ENCODE assay signal across 8 cellular contexts in genomic region chr15:45187894-45188830, GRCh38.
DNase-seq lines count a peak whose midpoint lies in the region; ATAC-seq lines count a peak whose summit lies in the region.

SHF (minus strand) TSS chr15:45187966; CDS start chr15:45187951, 15 bp downstream.

- H3K36me3 ChIP-seq in muscle layer of duodenum (ENCODE audit: control insufficient read depth in 1 of 2, insufficient read depth in 2 of 2, low read length in 2 of 2), result no peaks in the 10 kb centered on the region

- H3K4me1 ChIP-seq in muscle layer of duodenum (ENCODE audit: control insufficient read depth in 1 of 2, insufficient read depth in 2 of 2, low read length in 2 of 2), result peaks cover 0 to 6% of the 10 kb centered on the region in 2 donors

- H3K9me3 ChIP-seq in muscle layer of duodenum (ENCODE audit: control insufficient read depth in 1 of 2, low read length in 2 of 2), result no peaks in the 10 kb centered on the region

- no peaks in the 10 kb centered on the region for H3K27me3 Mint-ChIP-seq in stimulated activated memory B cell treated with anti-CD40 and anti-IgM and Interleukin-4, amounts not matched to agents 10 μg/mL and 1 μg/mL and 100 μg/mL, for 72 hours

- ATAC-seq in GM21723 (IDR thresholded peaks at IDR 0.05; ENCODE audit: unreplicated experiment), result peak; percentile 52
- ATAC-seq in stimulated activated memory B cell treated with anti-CD40 and anti-IgM and Interleukin-4, amounts not matched to agents 10 μg/mL and 1 μg/mL and 100 μg/mL, for 72 hours, result peak; percentile 83

- H3K27ac Mint-ChIP-seq in stimulated activated memory B cell treated with anti-CD40 and anti-IgM and Interleukin-4, amounts not matched to agents 10 μg/mL and 1 μg/mL and 100 μg/mL, for 72 hours, result peak within 1 kb of the TSS; percentile 83

- DNase-seq in ACHN (peak; percentile 49), NCI-H526 treated with DMSO at 0.1 percent for 48 hours (lab: John Stamatoyannopoulos, UW) (peak; percentile 41), epidermal melanocyte (ENCODE audit: insufficient read length, low spot score) (peak; percentile 48), AML-193 (lab: John Stamatoyannopoulos, UW) (no peak)
- DNase-seq in activated CD8-positive, alpha-beta memory T cell treated with anti-CD3 and anti-CD28 coated beads, Interleukin-2, amount 50 U/mL, for 4 hours, result peak; percentile 78

- no peaks in the 10 kb centered on the region for H3K9me3 Mint-ChIP-seq in stimulated activated memory B cell treated with anti-CD40 and anti-IgM and Interleukin-4, amounts not matched to agents 10 μg/mL and 1 μg/mL and 100 μg/mL, for 72 hours

- in situ Hi-C loops in ACHN (cut with HindIII; ENCODE audit: low pct_ligation_motif_present, low pct_unique_long_range_greater_than_20kb, low sequenced_read_pairs), result no loop called here

- H3K4me3 Mint-ChIP-seq in stimulated activated memory B cell treated with anti-CD40 and anti-IgM and Interleukin-4, amounts not matched to agents 10 μg/mL and 1 μg/mL and 100 μg/mL, for 72 hours, result peak within 1 kb of the TSS; percentile 84

- H3K4me1 Mint-ChIP-seq in stimulated activated memory B cell treated with anti-CD40 and anti-IgM and Interleukin-4, amounts not matched to agents 10 μg/mL and 1 μg/mL and 100 μg/mL, for 72 hours, result peaks cover 45% of the 10 kb centered on the region

- H3K36me3 Mint-ChIP-seq in stimulated activated memory B cell treated with anti-CD40 and anti-IgM and Interleukin-4, amounts not matched to agents 10 μg/mL and 1 μg/mL and 100 μg/mL, for 72 hours, result peaks cover 6% of the 10 kb centered on the region

- H3K4me3 ChIP-seq in muscle layer of duodenum (ENCODE audit: low read depth in 1 of 2, low read length in 2 of 2), result peak within 1 kb of the TSS; percentile 69 to 86

- no peaks in the 10 kb centered on the region for H3K27me3 ChIP-seq in muscle layer of duodenum (ENCODE audit: low read depth, low read length)

- peak within 1 kb of the TSS; percentile 39 for H3K27ac ChIP-seq in muscle layer of duodenum (ENCODE audit: low read length)

Comparison
In these comparisons a context has a peak if more than half of its experiments do, and no peak if none do; other contexts are left out.
1. DNase-seq: peak in ACHN (single experiment), NCI-H526 treated with DMSO at 0.1 percent for 48 hours (single experiment), activated CD8-positive, alpha-beta memory T cell treated with anti-CD3 and anti-CD28 coated beads, Interleukin-2, amount 50 U/mL, for 4 hours (single experiment) and epidermal melanocyte (single experiment); none in AML-193 (0 of 2).